In genomic region chrX:53357799-53358530, GRCh38 we compare ENCODE assay signal across 14 cellular contexts.
A peak's percentile ranks its signal among the peaks of the same experiment; 100 is the strongest.
DNase-seq lines count a peak whose midpoint lies in the region; TF ChIP-seq lines count a peak whose summit lies in the region.
"Had no signal": no experiment of that assay in that cellular context is flagged by ENCODE, and none has a peak within 500 bp of the region (broad histone marks: within the 10 kb centered on the region; RNA-seq: fewer than 3 reads in every experiment).

No MANE protein-coding gene starts in this region.

- H2AFZ ChIP-seq in SK-N-SH (ENCODE audit: low read depth) = no peak overlapping the region

- TF ChIP-seq RAD21 in SK-N-SH (IDR thresholded peaks at IDR 0.05; ENCODE audit: low read length) = no peak

- no peaks in the 10 kb centered on the region for H3K79me2 ChIP-seq in SK-N-SH (ENCODE audit: insufficient read depth)

- peaks cover 0 to under 1% of the 10 kb centered on the region in 2 experiments; a peak in 1 of 4 replicates for H3K4me1 ChIP-seq in SK-N-SH (ENCODE audit: control insufficient read depth in 1 of 2, insufficient read depth in 2 of 2, low read depth in 1 of 2, low read length in 1 of 2)
- no peaks in the 10 kb centered on the region for H3K4me1 ChIP-seq in esophagus muscularis mucosa
- H3K4me1 ChIP-seq: A549 had no signal

- DNase-seq in NCI-H1105 (lab: John Stamatoyannopoulos, UW) = peak; percentile 1
- DNase-seq in NCI-H1105 treated with DMSO at 0.1 percent for 48 hours (lab: John Stamatoyannopoulos, UW) = no peak
- peak; percentile 36 for DNase-seq in SK-N-SH
- peak; percentile 64 for DNase-seq in fibroblast of pulmonary artery (ENCODE audit: low read depth)
- DNase-seq in skeletal muscle cell (ENCODE audit: low read depth) = peak; percentile 9
- no peak for DNase-seq in esophagus muscularis mucosa (ENCODE audit: extremely low spot score)
- no peak for DNase-seq in pons (ENCODE audit: low spot score)
- DNase-seq in activated T-cell treated with anti-CD3 and anti-CD28 coated beads, Interleukin-2, amount 50 U/mL, for 48 hours = no peak
- DNase-seq: activated T-cell treated with anti-CD3 and anti-CD28 coated beads, Interleukin-2, amount 50 U/mL, for 72 hours; EL; NCI-H2171; SHP77 treated with DMSO at 0.1 percent for 48 hours; stimulated activated naive CD8-positive, alpha-beta T cell treated with anti-CD3 and anti-CD28 coated beads, Interleukin-15, Interleukin-2, amounts not matched to agents 100 U/mL and 50 U/mL, for 24 hours had no signal

- no peak for TF ChIP-seq CTCF in SK-N-SH (IDR thresholded peaks at IDR 0.05)
- TF ChIP-seq CTCF in fibroblast of pulmonary artery (IDR thresholded peaks at IDR 0.05; ENCODE audit: low read length, missing control alignments) = no peak
- TF ChIP-seq CTCF in esophagus muscularis mucosa (IDR thresholded peaks at IDR 0.05) = no peak

- CTCF ChIA-PET in SK-N-SH (lab: Yijun Ruan, JAX) = no interaction called here

- POLR2A ChIA-PET in SK-N-SH (lab: Yijun Ruan, JAX) = no interaction called here

- 34% methylated on average over 8 of the region's 8 CpGs for WGBS in SK-N-SH (ENCODE audit: low lambda C conversion rate)
- WGBS in esophagus muscularis mucosa = 37% methylated on average over 8 of the region's 8 CpGs

- no peak overlapping the region for H3K4me3 ChIP-seq in SK-N-SH (ENCODE audit: low read depth in 2 of 2, low read length in 1 of 2)
- H3K4me3 ChIP-seq in fibroblast of pulmonary artery (replicated peaks; ENCODE audit: low read depth, low read length) = no peak overlapping the region
- H3K4me3 ChIP-seq in skeletal muscle cell (ENCODE audit: low read depth, low read length) = no peak overlapping the region
- no peak overlapping the region for H3K4me3 ChIP-seq in esophagus muscularis mucosa
- H3K4me3 ChIP-seq: A549 had no signal

- H3K9me2 ChIP-seq in SK-N-SH = no peaks in the 10 kb centered on the region

- H3K9ac ChIP-seq in SK-N-SH = no peak overlapping the region

- no peak overlapping the region for H3K4me2 ChIP-seq in SK-N-SH
- H3K4me2 ChIP-seq: A549 had no signal

- intact Hi-C loops in esophagus muscularis mucosa (cut with DNase I) = no loop called here

- no peaks in the 10 kb centered on the region for H3F3A ChIP-seq in SK-N-SH (replicated peaks; ENCODE audit: insufficient read depth)

- no peak for TF ChIP-seq POLR2A in esophagus muscularis mucosa (IDR thresholded peaks at IDR 0.05; ENCODE audit: low read depth)

- H3K27ac ChIP-seq in SK-N-SH (ENCODE audit: low read depth in 2 of 2, low read length in 1 of 2) (no peak overlapping the region), esophagus muscularis mucosa (replicated peaks in 1 of 4) (no peak overlapping the region)
- H3K27ac ChIP-seq: A549 had no signal

- H3K27me3 ChIP-seq in SK-N-SH (ENCODE audit: insufficient read depth) (no peaks in the 10 kb centered on the region), esophagus muscularis mucosa (no peaks in the 10 kb centered on the region)

- TF ChIP-seq EP300 in SK-N-SH (IDR thresholded peaks at IDR 0.05; ENCODE audit: borderline replicate concordance in 1 of 2, low read depth in 1 of 2, low read length in 1 of 2) (no peak), esophagus muscularis mucosa (IDR thresholded peaks at IDR 0.05) (no peak)

- H3K9me3 ChIP-seq in SK-N-SH (no peaks in the 10 kb centered on the region), esophagus muscularis mucosa (no peaks in the 10 kb centered on the region)
- H3K9me3 ChIP-seq: A549 had no signal

- no peaks in the 10 kb centered on the region for H3K36me3 ChIP-seq in SK-N-SH (replicated peaks in 1 of 2; ENCODE audit: control insufficient read depth in 1 of 2, insufficient read depth in 2 of 2, low read length in 1 of 2)
- no peaks in the 10 kb centered on the region for H3K36me3 ChIP-seq in esophagus muscularis mucosa

- H4K20me1 ChIP-seq in SK-N-SH (ENCODE audit: insufficient read depth) = no peaks in the 10 kb centered on the region

TF ChIP-seq in SK-N-SH, 30 proteins besides CTCF, POLR2A, EP300 and RAD21:
- TF ChIP-seq IRF3 (IDR thresholded peaks at IDR 0.05; ENCODE audit: low read depth, low read length) (no peak), TCF12 (IDR thresholded peaks at IDR 0.05) (no peak), JUND (IDR thresholded peaks at IDR 0.05) (no peak), ZBTB33 (IDR thresholded peaks at IDR 0.05; ENCODE audit: borderline replicate concordance, low read depth) (no peak), USF1 (IDR thresholded peaks at IDR 0.05; ENCODE audit: borderline replicate concordance, low read depth) (no peak), MXI1 (IDR thresholded peaks at IDR 0.05; ENCODE audit: low read depth, low read length) (no peak), SMC3 (IDR thresholded peaks at IDR 0.05; ENCODE audit: low read depth, low read length) (no peak), ELF1 (IDR thresholded peaks at IDR 0.05) (no peak), GABPA (IDR thresholded peaks at IDR 0.05; ENCODE audit: low read depth) (no peak), FOXM1 (IDR thresholded peaks at IDR 0.05; ENCODE audit: low read depth) (no peak), CHD2 (IDR thresholded peaks at IDR 0.05; ENCODE audit: low read length, partially characterized antibody) (no peak), RCOR1 (IDR thresholded peaks at IDR 0.05; ENCODE audit: low read length) (no peak), FOSL2 (IDR thresholded peaks at IDR 0.05; ENCODE audit: borderline replicate concordance, low read depth) (no peak), TAF1 (IDR thresholded peaks at IDR 0.05; ENCODE audit: borderline replicate concordance, low read depth, low read length) (no peak)

Comparison
In these comparisons a context has a peak if more than half of its experiments do, and no peak if none do; other contexts are left out.
1. DNase-seq: peak in NCI-H1105 (single experiment), SK-N-SH (single experiment), fibroblast of pulmonary artery (single experiment) and skeletal muscle cell (single experiment); none in NCI-H1105 treated with DMSO at 0.1 percent for 48 hours (single experiment), esophagus muscularis mucosa (single experiment), pons (single experiment) and activated T-cell treated with anti-CD3 and anti-CD28 coated beads, Interleukin-2, amount 50 U/mL, for 48 hours (0 of 2).